Comparison of ENCODE assay signal across 8 cellular contexts in the genomic region with DNA sequence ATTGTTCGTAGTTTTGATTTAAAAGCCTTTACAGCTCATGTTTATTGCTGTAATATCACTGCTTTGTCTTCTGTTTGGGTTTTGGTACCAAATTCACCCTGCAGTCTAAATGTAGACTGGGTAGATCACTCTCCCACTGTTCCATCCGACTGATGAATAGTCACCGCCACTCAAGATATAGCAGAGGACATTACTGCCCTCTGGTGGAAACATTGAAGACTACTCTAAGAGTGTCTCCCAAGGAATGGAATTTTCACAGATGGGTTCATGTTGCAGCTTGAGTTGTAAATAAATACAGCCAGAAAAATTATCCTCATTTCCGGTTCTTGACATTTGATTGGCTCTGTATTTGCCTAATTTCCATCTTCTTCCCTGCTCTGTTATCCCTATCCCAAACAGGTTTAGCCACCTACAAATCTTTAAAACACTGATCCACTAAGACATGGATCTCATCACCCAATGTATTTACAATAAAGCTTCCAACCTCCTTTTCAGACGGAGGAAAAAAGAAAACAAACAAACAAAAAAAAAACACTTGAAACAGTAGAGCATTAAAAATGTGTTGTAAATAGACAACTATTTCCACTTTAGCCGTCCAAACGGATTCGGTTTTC.
A peak's percentile ranks its signal among the peaks of the same experiment; 100 is the strongest.
DNase-seq lines count a peak whose midpoint lies in the region; ATAC-seq, FAIRE-seq and TF ChIP-seq lines count a peak whose summit lies in the region.

No MANE protein-coding gene starts in this region.

- H3K79me2 ChIP-seq in astrocyte (ENCODE audit: insufficient read depth, low read length) (no peaks in the 10 kb centered on the region), hepatocyte (no peaks in the 10 kb centered on the region)

- FAIRE-seq in astrocyte (lab: Jason Lieb, UNC): no peak

- peaks cover 7% of the 10 kb centered on the region for H3K4me1 Mint-ChIP-seq in astrocyte (ENCODE audit: low read depth, unreplicated experiment)

- H3K27me3 ChIP-seq in astrocyte (ENCODE audit: insufficient read depth, low read length) (no peaks in the 10 kb centered on the region), hepatocyte (no peaks in the 10 kb centered on the region)

- H3K9me3 ChIP-seq in astrocyte (ENCODE audit: insufficient read depth, low read depth, low read length): no peaks in the 10 kb centered on the region
- H3K9me3 ChIP-seq in hepatocyte (ENCODE audit: low read depth): no peaks in the 10 kb centered on the region

- no peaks in the 10 kb centered on the region for H3K27me3 Mint-ChIP-seq in astrocyte (ENCODE audit: low read depth, unreplicated experiment)

- no peak overlapping the region for H3K4me2 ChIP-seq in astrocyte (ENCODE audit: low read length)
- no peak overlapping the region for H3K4me2 ChIP-seq in hepatocyte

- H3K27ac ChIP-seq in astrocyte (ENCODE audit: low read depth, low read length) (no peak overlapping the region), hepatocyte (no peak overlapping the region)

- H4K20me1 ChIP-seq in astrocyte (ENCODE audit: insufficient read depth, low read length) (no peaks in the 10 kb centered on the region), hepatocyte (ENCODE audit: insufficient read depth, poor library complexity, severe bottlenecking) (no peaks in the 10 kb centered on the region)

- H2AFZ ChIP-seq in astrocyte (ENCODE audit: low read depth, low read length) (no peak overlapping the region), hepatocyte (no peak overlapping the region)

- peak; percentile 61 for DNase-seq in DMS 273 (lab: John Stamatoyannopoulos, UW; ENCODE audit: unreplicated experiment)
- no peak for DNase-seq in DMS 273 treated with DMSO at 0.1 percent for 48 hours (lab: John Stamatoyannopoulos, UW)
- peak; percentile 67 for DNase-seq in NCI-H345 treated with DMSO at 0.1 percent for 48 hours (lab: John Stamatoyannopoulos, UW; ENCODE audit: unreplicated experiment)
- peak; percentile 47 for DNase-seq in astrocyte (ENCODE audit: low read depth)
- DNase-seq in hepatocyte (ENCODE audit: low spot score): peak; percentile 86
- DNase-seq in smooth muscle cell of the brain vasculature (ENCODE audit: low read depth, low spot score): peak; percentile 3

- H3K9me3 Mint-ChIP-seq in astrocyte (ENCODE audit: unreplicated experiment): no peaks in the 10 kb centered on the region

- H3K9ac ChIP-seq in astrocyte (ENCODE audit: low read length): no peak overlapping the region

- H3K9me2 ChIP-seq in hepatocyte (replicated peaks; ENCODE audit: insufficient read depth): no peaks in the 10 kb centered on the region

- 51% methylated on average over 8 of the region's 8 CpGs for WGBS in hepatocyte (ENCODE audit: low lambda C conversion rate, missing lambda C conversion rate)

- TF ChIP-seq CTCF in astrocyte (IDR thresholded peaks at IDR 0.05; ENCODE audit: insufficient read depth, low read depth, low read length) (peak; percentile 76), hepatocyte (IDR thresholded peaks at IDR 0.05; ENCODE audit: poor library complexity) (peak; percentile 79)

- H3K4me3 ChIP-seq in astrocyte (ENCODE audit: insufficient read depth, low read depth, low read length): no peak overlapping the region
- no peak overlapping the region for H3K4me3 ChIP-seq in hepatocyte

- no peaks in the 10 kb centered on the region for H3K4me1 ChIP-seq in astrocyte (ENCODE audit: insufficient read depth, low read length)
- H3K4me1 ChIP-seq in hepatocyte (ENCODE audit: insufficient read depth): no peaks in the 10 kb centered on the region

- no peaks in the 10 kb centered on the region for H3K36me3 Mint-ChIP-seq in astrocyte (ENCODE audit: low read depth, unreplicated experiment)

- H3K36me3 ChIP-seq in astrocyte (ENCODE audit: insufficient read depth, low read length) (no peaks in the 10 kb centered on the region), hepatocyte (replicated peaks; ENCODE audit: insufficient read depth, low read depth) (no peaks in the 10 kb centered on the region)

- H3K4me3 Mint-ChIP-seq in astrocyte (ENCODE audit: unreplicated experiment): no peak overlapping the region

- no peak overlapping the region for H3K27ac Mint-ChIP-seq in astrocyte (ENCODE audit: unreplicated experiment)

- peak; percentile 88 for ATAC-seq in GM19467 (IDR thresholded peaks at IDR 0.05; ENCODE audit: unreplicated experiment)
- peak; percentile 97 for ATAC-seq in HG03378 (IDR thresholded peaks at IDR 0.05; ENCODE audit: unreplicated experiment)
